37 cellular contexts compared by ENCODE assay signal in the genomic region with DNA sequence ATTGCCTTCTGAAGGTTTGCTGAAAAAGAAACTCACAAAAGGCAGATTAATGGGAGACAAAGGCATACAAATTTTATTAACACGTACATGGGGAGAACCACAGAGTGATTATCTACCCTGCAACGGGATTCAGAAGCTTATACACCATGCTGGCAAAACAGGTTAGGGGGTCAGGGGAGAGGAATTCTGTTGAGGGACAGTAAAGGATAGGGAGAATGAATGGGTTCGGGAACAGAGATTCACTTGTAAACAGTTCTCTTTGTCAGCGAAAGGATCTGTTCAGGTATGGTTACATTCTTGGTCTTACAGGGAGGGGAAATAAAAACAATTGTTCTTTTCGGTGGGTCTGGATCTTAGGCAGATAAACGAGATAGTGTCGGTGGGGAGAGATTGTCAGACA. TPM values are rescaled to one million over a fixed set of nuclear protein-coding genes. Genes with fewer than 3 reads are reported as not detected.
"Had no signal": no experiment of that assay in that cellular context is flagged by ENCODE, and none has a peak within 500 bp of the region (broad histone marks: within the 10 kb centered on the region; RNA-seq: fewer than 3 reads in every experiment).

No MANE protein-coding gene starts in this region.

- H3K9me3 Mint-ChIP-seq: activated CD4-positive, alpha-beta memory T cell treated with anti-CD3 and anti-CD28 coated beads for 36 hours; activated CD4-positive, alpha-beta T cell treated with anti-CD3 and anti-CD28 coated beads, Interleukin-2, amount 10 ng/mL, durations not matched to agents 24 days and 14 days; activated CD8-positive, alpha-beta T cell treated with anti-CD3 and anti-CD28 coated beads for 36 hours; activated naive CD4-positive, alpha-beta T cell treated with anti-CD3 and anti-CD28 coated beads for 36 hours; activated naive CD4-positive, alpha-beta T cell treated with anti-CD3 and anti-CD28 coated beads, Interleukin-2, amount 50 U/mL, for 72 hours; activated naive CD8-positive, alpha-beta T cell treated with anti-CD3 and anti-CD28 coated beads for 36 hours; activated T-cell treated with anti-CD3 and anti-CD28 coated beads, Interleukin-2, amount 50 U/mL, for 4 hours; activated T-cell treated with anti-CD3 and anti-CD28 coated beads, Interleukin-2, amount 50 U/mL, for 72 hours; activated T-helper 1 cell treated with anti-CD3 and anti-CD28 coated beads, Interleukin-12 subunit alpha, Interleukin-12 subunit beta, Interleukin-2, Interleukin-4 antibody, amounts not matched to agents 30 ng/mL and 10 ng/mL and 1 ng/mL, durations not matched to agents 14 hours and 24 hours and 36 hours; activated T-helper 17 cell treated with anti-CD3 and anti-CD28 coated beads, Interleukin-2, amount 50 U/mL, for 72 hours; T-helper 1 cell treated with Interleukin-12 subunit alpha and Interleukin-12 subunit beta and Interleukin-4 antibody, amounts not matched to agents 30 μg/mL and 1 μg/mL, for 36 hours; T-helper 2 cell treated with Interferon-gamma antibody and Interleukin-4, amounts not matched to agents 5 μg/mL and 100 μg/mL, for 36 hours had no signal

- H3K27me3 ChIP-seq: adrenal gland, body of pancreas, brain microvascular endothelial cell, breast epithelium had no signal

- H3K27ac Mint-ChIP-seq: activated B cell treated with CpG ODN at 0.5 μM for 24 hours; activated CD4-positive, alpha-beta memory T cell treated with anti-CD3 and anti-CD28 coated beads for 36 hours; activated CD4-positive, alpha-beta T cell treated with anti-CD3 and anti-CD28 coated beads, Interleukin-2, amount 10 ng/mL, durations not matched to agents 24 days and 14 days; activated CD8-positive, alpha-beta T cell treated with anti-CD3 and anti-CD28 coated beads for 36 hours; activated naive CD4-positive, alpha-beta T cell treated with anti-CD3 and anti-CD28 coated beads for 36 hours; activated naive CD4-positive, alpha-beta T cell treated with anti-CD3 and anti-CD28 coated beads, Interleukin-2, amount 50 U/mL, for 72 hours; activated naive CD8-positive, alpha-beta T cell treated with anti-CD3 and anti-CD28 coated beads for 36 hours; activated T-cell treated with anti-CD3 and anti-CD28 coated beads, Interleukin-2, amount 50 U/mL, for 72 hours; activated T-helper 1 cell treated with anti-CD3 and anti-CD28 coated beads, Interleukin-12 subunit alpha, Interleukin-12 subunit beta, Interleukin-2, Interleukin-4 antibody, amounts not matched to agents 30 ng/mL and 10 ng/mL and 1 ng/mL, durations not matched to agents 14 hours and 24 hours and 36 hours; activated T-helper 17 cell treated with anti-CD3 and anti-CD28 coated beads, Interleukin-2, amount 50 U/mL, for 72 hours; T-helper 1 cell treated with Interleukin-12 subunit alpha and Interleukin-12 subunit beta and Interleukin-4 antibody, amounts not matched to agents 30 μg/mL and 1 μg/mL, for 36 hours; T-helper 2 cell treated with Interferon-gamma antibody and Interleukin-4, amounts not matched to agents 5 μg/mL and 100 μg/mL, for 36 hours had no signal

- H3K36me3 Mint-ChIP-seq: activated CD4-positive, alpha-beta memory T cell treated with anti-CD3 and anti-CD28 coated beads for 36 hours; activated naive CD4-positive, alpha-beta T cell treated with anti-CD3 and anti-CD28 coated beads, Interleukin-2, amount 50 U/mL, for 72 hours; activated naive CD8-positive, alpha-beta T cell treated with anti-CD3 and anti-CD28 coated beads for 36 hours had no signal

- H3K27ac ChIP-seq: adrenal gland, body of pancreas, brain microvascular endothelial cell, breast epithelium, VCaP had no signal

- ATAC-seq: activated CD8-positive, alpha-beta T cell treated with anti-CD3 and anti-CD28 coated beads for 36 hours; activated naive CD4-positive, alpha-beta T cell treated with anti-CD3 and anti-CD28 coated beads, Interleukin-2, amount 50 U/mL, for 72 hours; activated T-cell treated with anti-CD3 and anti-CD28 coated beads, Interleukin-2, amount 50 U/mL, for 4 hours; activated T-cell treated with anti-CD3 and anti-CD28 coated beads, Interleukin-2, amount 50 U/mL, for 72 hours; activated T-helper 17 cell treated with anti-CD3 and anti-CD28 coated beads, Interleukin-2, amount 50 U/mL, for 72 hours; body of pancreas had no signal

- H3K4me3 Mint-ChIP-seq: activated B cell treated with CpG ODN at 0.5 μM for 24 hours; activated CD4-positive, alpha-beta memory T cell treated with anti-CD3 and anti-CD28 coated beads for 36 hours; activated CD4-positive, alpha-beta T cell treated with anti-CD3 and anti-CD28 coated beads, Interleukin-2, amount 10 ng/mL, durations not matched to agents 24 days and 14 days; activated CD8-positive, alpha-beta T cell treated with anti-CD3 and anti-CD28 coated beads for 36 hours; activated naive CD4-positive, alpha-beta T cell treated with anti-CD3 and anti-CD28 coated beads for 36 hours; activated naive CD8-positive, alpha-beta T cell treated with anti-CD3 and anti-CD28 coated beads for 36 hours; activated T-cell treated with anti-CD3 and anti-CD28 coated beads, Interleukin-2, amount 50 U/mL, for 4 hours; activated T-cell treated with anti-CD3 and anti-CD28 coated beads, Interleukin-2, amount 50 U/mL, for 72 hours; activated T-helper 1 cell treated with anti-CD3 and anti-CD28 coated beads, Interleukin-12 subunit alpha, Interleukin-12 subunit beta, Interleukin-2, Interleukin-4 antibody, amounts not matched to agents 30 ng/mL and 10 ng/mL and 1 ng/mL, durations not matched to agents 14 hours and 24 hours and 36 hours; activated T-helper 17 cell treated with anti-CD3 and anti-CD28 coated beads, Interleukin-2, amount 50 U/mL, for 72 hours; T-helper 1 cell treated with Interleukin-12 subunit alpha and Interleukin-12 subunit beta and Interleukin-4 antibody, amounts not matched to agents 30 μg/mL and 1 μg/mL, for 36 hours; T-helper 2 cell treated with Interferon-gamma antibody and Interleukin-4, amounts not matched to agents 5 μg/mL and 100 μg/mL, for 36 hours had no signal

- H3K4me1 ChIP-seq: adrenal gland, body of pancreas, breast epithelium had no signal

- H3K9me3 ChIP-seq: adrenal gland, body of pancreas, breast epithelium had no signal

- DNase-seq: activated B cell treated with CpG ODN at 0.5 μM for 24 hours; activated CD4-positive, alpha-beta memory T cell treated with anti-CD3 and anti-CD28 coated beads for 36 hours; activated CD4-positive, alpha-beta T cell treated with anti-CD3 and anti-CD28 coated beads for 4 hours; activated CD4-positive, alpha-beta T cell treated with anti-CD3 and anti-CD28 coated beads, Interleukin-2, amount 10 ng/mL, durations not matched to agents 24 days and 14 days; activated CD4-positive, alpha-beta T cell treated with anti-CD3 and anti-CD28 coated beads, Interleukin-2, amount 50 U/mL, for 1 hour; activated CD4-positive, alpha-beta T cell treated with anti-CD3 and anti-CD28 coated beads, Interleukin-2, amount 50 U/mL, for 4 hours; activated CD4-positive, CD25-positive, alpha-beta regulatory T cell treated with anti-CD3 and anti-CD28 coated beads, Interleukin-2, amount 50 U/mL, for 72 hours; activated CD8-positive, alpha-beta memory T cell treated with anti-CD3 and anti-CD28 coated beads, Interleukin-2, amount 50 U/mL, for 4 hours; activated CD8-positive, alpha-beta T cell treated with anti-CD3 and anti-CD28 coated beads for 36 hours; activated effector memory CD4-positive, alpha-beta T cell treated with anti-CD3 and anti-CD28 coated beads, Interleukin-2, amount 50 U/mL, for 16 hours; activated gamma-delta T cell treated with Interleukin-2 at 50 U/mL for 16 hours; activated naive CD4-positive, alpha-beta T cell; activated naive CD4-positive, alpha-beta T cell treated with anti-CD3 and anti-CD28 coated beads for 36 hours; activated naive CD4-positive, alpha-beta T cell treated with anti-CD3 and anti-CD28 coated beads, Interleukin-2, amount 50 U/mL, for 16 hours; activated naive CD8-positive, alpha-beta T cell treated with anti-CD3 and anti-CD28 coated beads for 36 hours; activated T-cell treated with anti-CD3 and anti-CD28 coated beads for 4 hours; activated T-cell treated with anti-CD3 and anti-CD28 coated beads, Interleukin-2, amount 50 U/mL, for 1 hour; activated T-cell treated with anti-CD3 and anti-CD28 coated beads, Interleukin-2, amount 50 U/mL, for 4 hours; activated T-cell treated with anti-CD3 and anti-CD28 coated beads, Interleukin-2, amount 50 U/mL, for 72 hours; adrenal gland; amniotic stem cell; aorta; body of pancreas; brain microvascular endothelial cell; central memory CD4-positive, alpha-beta T cell; T-helper 1 cell; T-helper 2 cell; T-helper 9 cell had no signal

- H3K4me1 Mint-ChIP-seq: activated B cell treated with CpG ODN at 0.5 μM for 24 hours; activated CD4-positive, alpha-beta T cell treated with anti-CD3 and anti-CD28 coated beads, Interleukin-2, amount 10 ng/mL, durations not matched to agents 24 days and 14 days; activated naive CD8-positive, alpha-beta T cell treated with anti-CD3 and anti-CD28 coated beads for 36 hours; activated T-helper 17 cell treated with anti-CD3 and anti-CD28 coated beads, Interleukin-2, amount 50 U/mL, for 72 hours had no signal

RNA-seq across cellular contexts. Expression of a gene that starts 54.3 kb away (rescaled TPM):
- total RNA-seq: activated CD4-positive, alpha-beta memory T cell treated with anti-CD3 and anti-CD28 coated beads for 36 hours; activated CD8-positive, alpha-beta memory T cell treated with anti-CD3 and anti-CD28 coated beads for 36 hours; activated CD8-positive, alpha-beta T cell treated with anti-CD3 and anti-CD28 coated beads for 36 hours; activated naive CD8-positive, alpha-beta T cell treated with anti-CD3 and anti-CD28 coated beads for 36 hours; activated T-cell treated with anti-CD3 and anti-CD28 coated beads, Interleukin-2, amount 50 U/mL, for 4 hours; activated T-cell treated with anti-CD3 and anti-CD28 coated beads, Interleukin-2, amount 50 U/mL, for 72 hours; astrocyte; body of pancreas had no signal
